Comparison of ENCODE assay signal across 8 cellular contexts in genomic region chr13:52159159-52159982, GRCh38. TPM values are rescaled to one million over a fixed set of nuclear protein-coding genes. Genes with fewer than 3 reads are reported as not detected.
DNase-seq lines count a peak whose midpoint lies in the region; ATAC-seq, FAIRE-seq and TF ChIP-seq lines count a peak whose summit lies in the region.

A gene with protein sequence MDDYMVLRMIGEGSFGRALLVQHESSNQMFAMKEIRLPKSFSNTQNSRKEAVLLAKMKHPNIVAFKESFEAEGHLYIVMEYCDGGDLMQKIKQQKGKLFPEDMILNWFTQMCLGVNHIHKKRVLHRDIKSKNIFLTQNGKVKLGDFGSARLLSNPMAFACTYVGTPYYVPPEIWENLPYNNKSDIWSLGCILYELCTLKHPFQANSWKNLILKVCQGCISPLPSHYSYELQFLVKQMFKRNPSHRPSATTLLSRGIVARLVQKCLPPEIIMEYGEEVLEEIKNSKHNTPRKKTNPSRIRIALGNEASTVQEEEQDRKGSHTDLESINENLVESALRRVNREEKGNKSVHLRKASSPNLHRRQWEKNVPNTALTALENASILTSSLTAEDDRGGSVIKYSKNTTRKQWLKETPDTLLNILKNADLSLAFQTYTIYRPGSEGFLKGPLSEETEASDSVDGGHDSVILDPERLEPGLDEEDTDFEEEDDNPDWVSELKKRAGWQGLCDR (minus strand): TSS chr13:52159597. CDS start chr13:52156191, 3,406 bp downstream.

- H3K4me1 ChIP-seq in GM12878 (ENCODE audit: control insufficient read depth, insufficient read depth, low read length) (peaks cover 5% of the 10 kb centered on the region; the same call in 1 of the 2 replicates), aorta (ENCODE audit: control insufficient read depth in 1 of 2, insufficient read depth in 2 of 2, low read length in 2 of 2) (peaks cover 0 to 3% of the 10 kb centered on the region in 2 donors)

- H3K4me3 ChIP-seq in GM12878 (peak within 1 kb of the TSS; percentile 79), aorta (ENCODE audit: low read length in 2 of 2) (peak within 1 kb of the TSS; percentile 97 to 99)

- H3K36me3 ChIP-seq in GM12878 (ENCODE audit: control insufficient read depth in 2 of 2, insufficient read depth in 2 of 2, low read length in 1 of 2) (no peaks in the 10 kb centered on the region), aorta (ENCODE audit: control insufficient read depth in 1 of 2, insufficient read depth in 2 of 2, low read length in 1 of 2) (no peaks in the 10 kb centered on the region)

- POLR2A ChIA-PET in GM10248 (lab: Yijun Ruan, JAX) = no interaction called here
- POLR2A ChIA-PET in HEK293T (lab: Yijun Ruan, JAX) = no interaction called here
- POLR2A ChIA-PET in GM12878 (lab: Charles Lee) = interaction anchor here (0.6 kb wide), 1 partner anchor 120 kb away, joined by 3 read pairs; no protein-coding TSS in a partner anchor

- H3K79me2 ChIP-seq in GM12878 (ENCODE audit: control insufficient read depth, insufficient read depth, low read length) = no peaks in the 10 kb centered on the region

- no peaks in the 10 kb centered on the region for H3K9me3 ChIP-seq in GM12878 (replicated peaks; ENCODE audit: control insufficient read depth, insufficient read depth, low read length)
- no peaks in the 10 kb centered on the region for H3K9me3 ChIP-seq in aorta (ENCODE audit: control insufficient read depth, low read length)

- H3K4me2 ChIP-seq in GM12878 (ENCODE audit: control insufficient read depth, insufficient read depth) = peak within 1 kb of the TSS; percentile 89

- TF ChIP-seq POLR2A in GM12878 (IDR thresholded peaks at IDR 0.05; ENCODE audit: low read depth, low read length) = peak; percentile 47

- CTCF ChIA-PET in GM10248 (lab: Yijun Ruan, JAX) (interaction anchor here (0.9 to 6.4 kb wide), 4 partner anchors 12 to 264 kb away, joined by 3 to 33 read pairs (median 6); partner anchors contain the start of gene NEK5), HEK293T (lab: Yijun Ruan, JAX) (interaction anchor here (1.1 kb wide), 1 partner anchor 292 kb away, joined by 3 read pairs; no protein-coding TSS in a partner anchor), GM12878 (lab: Yijun Ruan, JAX) (interaction anchor here (1.0 kb wide), 1 partner anchor 30 kb away, joined by 3 read pairs; no protein-coding TSS in a partner anchor)

- peak within 1 kb of the TSS; percentile 57 for H2AFZ ChIP-seq in GM12878 (ENCODE audit: control insufficient read depth, low read depth, low read length)

- TSS peak; percentile 63 for BruUV-seq in GM12878 (replicated peaks; lab: Mats Ljungman, UMichigan)

- intact Hi-C loops in GM12878 (cut with micrococcal nuclease; ENCODE audit: unreplicated experiment) = loop anchor here (2.0 kb wide), 1 partner anchor 35 kb away; no protein-coding TSS in a partner anchor
- intact Hi-C loops in aorta (cut with DNase I) = no loop called here

- H4K20me1 ChIP-seq in GM12878 (ENCODE audit: control insufficient read depth, insufficient read depth) = no peaks in the 10 kb centered on the region

- in situ Hi-C loops in GM12878 (cut with MboI) = no loop called here

- DNase-seq in GM10248 (ENCODE audit: extremely low spot score) (peak; percentile 69), HEK293T (ENCODE audit: extremely low spot score) (peak; percentile 87), NAMALWA (ENCODE audit: low spot score) (peak; percentile 57), T-helper 9 cell (peak; percentile 29), GM12878 (ENCODE audit: low read depth, low spot score) (no peak), hippocampal formation (lab: John Stamatoyannopoulos, UW) (peak; percentile 43 to 67), renal cortical epithelial cell (ENCODE audit: low read depth) (peak; percentile 47), aorta (peak; percentile 86 to 91)

- 0 out of 2 replicates have a peak within 1 kb of the TSS, but pooled peaks have one; percentile 13 for H3K27ac ChIP-seq in GM12878 (ENCODE audit: control insufficient read depth, insufficient read depth)
- H3K27ac ChIP-seq in aorta (ENCODE audit: low read depth in 1 of 2, low read length in 2 of 2) = peak within 1 kb of the TSS in 1 of 2 donors; percentile 70

- no peaks in the 10 kb centered on the region for H3K27me3 ChIP-seq in GM12878 (replicated peaks in 1 of 2; ENCODE audit: control insufficient read depth in 2 of 2, insufficient read depth in 2 of 2, low read length in 1 of 2)
- H3K27me3 ChIP-seq in aorta (ENCODE audit: control insufficient read depth in 1 of 2, insufficient read depth in 2 of 2, low read length in 1 of 2) = no peaks in the 10 kb centered on the region

- FAIRE-seq in GM12878 (lab: Jason Lieb, UNC) = no peak

- TF ChIP-seq CTCF in GM10248 (IDR thresholded peaks at IDR 0.05; ENCODE audit: control extremely low read depth, extremely low read depth, low read depth, missing control alignments) (no peak), GM12878 (IDR thresholded peaks at IDR 0.05 in 2 of 3, conservative IDR thresholded peaks at IDR 0.05 in 1 of 3; ENCODE audit: control insufficient read depth in 2 of 3, extremely low read depth in 1 of 3, insufficient read depth in 1 of 3, low read depth in 3 of 3, low read length in 3 of 3) (no peak)

- TF ChIP-seq RAD21 in GM12878 (IDR thresholded peaks at IDR 0.05; ENCODE audit: insufficient read depth, low read depth, low read length) = no peak

- peak; percentile 95 for ATAC-seq in GM12878
- ATAC-seq in aorta (ENCODE audit: low FRiP score) = peak; percentile 95

- RAD21 ChIA-PET in GM12878 (lab: Charles Lee; ENCODE audit: unreplicated experiment) = interaction anchor here (1.2 kb wide), 1 partner anchor 16 kb away, joined by 3 read pairs; no protein-coding TSS in a partner anchor

- no peak for TF ChIP-seq EP300 in GM12878 (IDR thresholded peaks at IDR 0.05; ENCODE audit: borderline replicate concordance in 1 of 2, control insufficient read depth in 1 of 2, low read depth in 2 of 2, low read length in 2 of 2)

- SMC1A ChIA-PET in GM12878 (lab: Charles Lee; ENCODE audit: uncharacterized antibody, unreplicated experiment) = interaction anchor here (0.7 to 1.6 kb wide), 3 partner anchors 15 to 31 kb away, joined by 3 to 4 read pairs (median 3); no protein-coding TSS in a partner anchor

- WGBS in GM12878 (ENCODE audit: insufficient coverage, insufficient replicate concordance, low lambda C conversion rate, missing lambda C conversion rate) = 8% methylated on average over 51 of the region's 74 CpGs
- 3 to 4% methylated on average over 52 to 74 of the region's 74 CpGs for WGBS in aorta, 2 donors

- peak within 1 kb of the TSS; percentile 42; the same call in 1 of the 2 replicates for H3K9ac ChIP-seq in GM12878 (ENCODE audit: control insufficient read depth, insufficient read depth, low read length)

TF ChIP-seq in HEK293T, 16 proteins besides CTCF, POLR2A, EP300 and RAD21:
- no peak for TF ChIP-seq NFRKB (IDR thresholded peaks at IDR 0.05)
- no peak for TF ChIP-seq FOXA1 (IDR thresholded peaks at IDR 0.05)
- no peak for TF ChIP-seq TARDBP (IDR thresholded peaks at IDR 0.05)
- no peak for TF ChIP-seq HDGF (IDR thresholded peaks at IDR 0.05; ENCODE audit: borderline replicate concordance)
- no peak for TF ChIP-seq CTBP1 (IDR thresholded peaks at IDR 0.05; ENCODE audit: borderline replicate concordance)
- peak; percentile 100 for TF ChIP-seq L3MBTL2 (conservative IDR thresholded peaks at IDR 0.05)

TF ChIP-seq in GM12878, 131 proteins besides CTCF, POLR2A, EP300 and RAD21 (continues in another document):
- TF ChIP-seq USF1 (IDR thresholded peaks at IDR 0.05; ENCODE audit: borderline replicate concordance, extremely low read length, insufficient read depth, low read depth, low read length) (no peak), HDGF (IDR thresholded peaks at IDR 0.05) (no peak), NBN (IDR thresholded peaks at IDR 0.05) (no peak), BHLHE40 (IDR thresholded peaks at IDR 0.05; ENCODE audit: borderline replicate concordance in 1 of 2, low read depth in 2 of 2, low read length in 1 of 2) (peak in 1 of 2 experiments; percentile 63; a peak in 1 of 4 replicates), ZNF217 (IDR thresholded peaks at IDR 0.05) (0 out of 2 replicates have a peak, but pooled peaks have one; percentile 46), TCF3 (IDR thresholded peaks at IDR 0.05; ENCODE audit: borderline replicate concordance, insufficient read depth, low read depth, low read length) (no peak)
- TF ChIP-seq, protein P1, sequence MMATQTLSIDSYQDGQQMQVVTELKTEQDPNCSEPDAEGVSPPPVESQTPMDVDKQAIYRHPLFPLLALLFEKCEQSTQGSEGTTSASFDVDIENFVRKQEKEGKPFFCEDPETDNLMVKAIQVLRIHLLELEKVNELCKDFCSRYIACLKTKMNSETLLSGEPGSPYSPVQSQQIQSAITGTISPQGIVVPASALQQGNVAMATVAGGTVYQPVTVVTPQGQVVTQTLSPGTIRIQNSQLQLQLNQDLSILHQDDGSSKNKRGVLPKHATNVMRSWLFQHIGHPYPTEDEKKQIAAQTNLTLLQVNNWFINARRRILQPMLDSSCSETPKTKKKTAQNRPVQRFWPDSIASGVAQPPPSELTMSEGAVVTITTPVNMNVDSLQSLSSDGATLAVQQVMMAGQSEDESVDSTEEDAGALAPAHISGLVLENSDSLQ (IDR thresholded peaks at IDR 0.05) = no peak

RNA-seq across cellular contexts. Expression of the gene that starts here (rescaled TPM):
- total RNA-seq in GM12878 (2013; cell fraction: nucleolus; rRNA removed) = 7.8 and 8.2 TPM in 2 replicates
- 6.0 and 7.7 TPM in 2 replicates for total RNA-seq in GM12878 (2014; rRNA removed)
- 8.4 and 8.9 TPM in 2 replicates for total RNA-seq in GM12878 (2014; rRNA removed; fragmentation: Illumina TruSeq; extraction: Trizol)
- 4.3 and 5.3 TPM in 2 replicates for total RNA-seq in GM12878 (2021)
- 5.5 TPM for polyA plus RNA-seq in GM12878 (2011; ENCODE audit: low read depth)
- 2.9 and 4.5 TPM in 2 replicates for polyA plus RNA-seq in GM12878 (2011; rRNA removed)
- 0.96 and 1.4 TPM in 2 replicates for polyA plus RNA-seq in GM12878 (2011; cell fraction: cytosol; rRNA removed)
- 3.0 and 3.5 TPM in 2 replicates for polyA plus RNA-seq in GM12878 (2011; cell fraction: nucleus; rRNA removed)
- 1.5 and 2.5 TPM in 2 replicates for polyA plus RNA-seq in GM12878 (2012)
- 9.3 and 12.2 TPM in 2 replicates for polyA plus RNA-seq in GM12878 (2014; fragmentation: Illumina TruSeq; extraction: Trizol)
- polyA plus RNA-seq in GM12878 (2014; fragmentation: Nextera tagmentation; extraction: Ambion mirVana) = 1 to 10 TPM; 5.7 to 8.6 TPM
- 5.9 and 6.3 TPM in 2 replicates for polyA plus RNA-seq in GM12878 (2014; rRNA removed)
- polyA plus RNA-seq in GM12878 (2016; fragmentation: Nextera tagmentation; extraction: Ambion mirVana) = 1 to 10 TPM; 4.9 to 5.5 TPM
- 0.77 and 1.7 TPM in 2 replicates for polyA minus RNA-seq in GM12878 (2011; rRNA and poly(A)+ RNA removed)
- 1.1 and 2.4 TPM in 2 replicates for polyA minus RNA-seq in GM12878 (2011; cell fraction: cytosol; rRNA and poly(A)+ RNA removed)
- 0.48 and 0.85 TPM in 2 replicates for polyA minus RNA-seq in GM12878 (2011; cell fraction: nucleus; rRNA and poly(A)+ RNA removed)
- total RNA-seq in renal cortical epithelial cell = 9.6 and 11.9 TPM in 2 replicates
- 10 to 100 TPM; 14.0 to 23.7 TPM for total RNA-seq in aorta
- polyA plus RNA-seq in aorta = 10 to 100 TPM in 1 of 2 donors, 1 to 10 TPM in 1; 4.9 to 70.0 TPM
